In the genomic region with DNA sequence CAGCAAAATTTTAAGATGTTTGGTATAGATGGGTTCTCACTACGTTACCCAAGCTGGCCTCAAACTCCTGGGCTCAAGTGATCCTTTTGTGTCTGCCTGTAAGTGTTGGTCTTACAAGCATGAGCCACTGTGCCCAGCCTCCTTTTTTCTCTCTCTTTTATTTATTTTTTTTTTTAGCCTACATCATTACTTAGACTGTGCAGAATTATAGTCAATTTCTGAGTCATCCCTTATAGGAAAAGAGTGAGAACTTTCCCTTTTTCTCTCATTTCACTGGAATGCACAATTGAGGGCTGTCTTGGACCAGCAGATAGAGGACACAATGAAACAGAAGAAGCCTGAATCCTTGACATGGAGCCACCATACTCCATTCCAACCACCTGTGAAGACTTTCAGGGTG, we compare ENCODE assay signal across 22 cellular contexts. TPM values are rescaled to one million over a fixed set of nuclear protein-coding genes. Genes with fewer than 3 reads are reported as not detected.
"Had no signal": no experiment of that assay in that cellular context is flagged by ENCODE, and none has a peak within 500 bp of the region (broad histone marks: within the 10 kb centered on the region; RNA-seq: fewer than 3 reads in every experiment).

No MANE protein-coding gene starts in this region.

- DNase-seq: activated CD4-positive, alpha-beta T cell treated with anti-CD3 and anti-CD28 coated beads, Interleukin-2, amount 50 U/mL, for 4 hours; activated CD8-positive, alpha-beta memory T cell treated with anti-CD3 and anti-CD28 coated beads, Interleukin-2, amount 50 U/mL, for 48 hours; activated effector memory CD4-positive, alpha-beta T cell treated with anti-CD3 and anti-CD28 coated beads, Interleukin-2, amount 50 U/mL, for 16 hours; activated naive CD4-positive, alpha-beta T cell treated with anti-CD3 and anti-CD28 coated beads, Interleukin-2, amount 10 ng/mL, durations not matched to agents 7 days and 5 days; activated T-cell treated with anti-CD3 and anti-CD28 coated beads, Interleukin-2, amount 50 U/mL, for 48 hours; brain microvascular endothelial cell; effector memory CD4-positive, alpha-beta T cell; heart left ventricle; lower lobe of right lung; naive thymus-derived CD4-positive, alpha-beta T cell; spleen; stimulated activated CD4-positive, alpha-beta T cell treated with anti-CD3 and anti-CD28 coated beads, Interleukin-4, amount 100 ng/mL, for 4 hours; stimulated activated naive CD8-positive, alpha-beta T cell treated with anti-CD3 and anti-CD28 coated beads, Interleukin-15, Interleukin-2, amounts not matched to agents 100 U/mL and 50 U/mL, for 24 hours; substantia nigra; T-helper 1 cell; thyroid gland; upper lobe of right lung had no signal

- H3K27ac ChIP-seq: brain microvascular endothelial cell, heart left ventricle, lower lobe of right lung, prostate gland, spleen, thyroid gland, upper lobe of right lung had no signal

- H3K27me3 Mint-ChIP-seq: naive thymus-derived CD4-positive, alpha-beta T cell had no signal

- H3K27me3 ChIP-seq: brain microvascular endothelial cell, heart left ventricle, spleen, thyroid gland, upper lobe of right lung had no signal

- H3K4me1 Mint-ChIP-seq: activated naive CD4-positive, alpha-beta T cell treated with anti-CD3 and anti-CD28 coated beads, Interleukin-2, amount 10 ng/mL, durations not matched to agents 7 days and 5 days had no signal

- ATAC-seq: lower lobe of right lung; naive thymus-derived CD4-positive, alpha-beta T cell had no signal

- H3K4me3 Mint-ChIP-seq: activated naive CD4-positive, alpha-beta T cell treated with anti-CD3 and anti-CD28 coated beads, Interleukin-2, amount 10 ng/mL, durations not matched to agents 7 days and 5 days; naive thymus-derived CD4-positive, alpha-beta T cell; WTC11 had no signal

- H3K4me3 ChIP-seq: heart left ventricle, lower lobe of right lung, prostate gland, spleen, thyroid gland, upper lobe of right lung had no signal

- H3K27ac Mint-ChIP-seq: activated naive CD4-positive, alpha-beta T cell treated with anti-CD3 and anti-CD28 coated beads, Interleukin-2, amount 10 ng/mL, durations not matched to agents 7 days and 5 days; naive thymus-derived CD4-positive, alpha-beta T cell had no signal

- H3K36me3 ChIP-seq: brain microvascular endothelial cell, heart left ventricle, lower lobe of right lung, prostate gland, spleen, thyroid gland, upper lobe of right lung had no signal

- H3K9me3 ChIP-seq: lower lobe of right lung, prostate gland, spleen, thyroid gland, upper lobe of right lung had no signal

- H3K36me3 Mint-ChIP-seq: activated naive CD4-positive, alpha-beta T cell treated with anti-CD3 and anti-CD28 coated beads, Interleukin-2, amount 10 ng/mL, durations not matched to agents 7 days and 5 days had no signal

- H3K4me1 ChIP-seq: lower lobe of right lung, prostate gland, spleen, upper lobe of right lung had no signal

RNA-seq across cellular contexts. Expression of a gene that starts 13.3 kb away (rescaled TPM):
- total RNA-seq: dermis microvascular lymphatic vessel endothelial cell, kidney epithelial cell, osteocyte had no signal
